In the genomic region with DNA sequence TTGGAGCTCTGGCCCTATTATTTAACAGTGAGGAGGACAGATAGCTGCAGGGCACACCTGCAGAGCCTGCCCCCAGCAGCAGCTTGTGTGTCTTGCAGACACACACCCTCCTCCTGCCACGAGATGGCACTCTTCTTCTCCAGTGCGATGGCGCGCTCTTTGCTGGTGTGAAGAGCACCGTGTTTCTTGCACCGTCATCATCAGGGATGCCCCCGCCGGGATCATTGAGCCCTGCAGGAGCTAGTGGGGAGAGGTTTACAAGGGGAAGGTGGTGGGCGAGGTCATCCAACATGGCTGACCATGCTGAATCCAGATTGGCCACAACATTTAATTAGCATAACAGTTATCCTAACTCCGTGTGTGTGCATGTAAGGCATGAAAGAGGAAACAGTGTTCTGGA, we compare ENCODE assay signal across 8 cellular contexts.
DNase-seq lines count a peak whose midpoint lies in the region; ATAC-seq, FAIRE-seq and TF ChIP-seq lines count a peak whose summit lies in the region.

No MANE protein-coding gene starts in this region.

- no peaks in the 10 kb centered on the region for H3K9me3 Mint-ChIP-seq in activated T-helper 2 cell treated with anti-CD3 and anti-CD28 coated beads, Interferon-gamma antibody, Interleukin-2, Interleukin-4, amounts not matched to agents 10 μg/mL and 5 μg/mL and 100 μg/mL, durations not matched to agents 14 hours and 24 hours and 36 hours
- H3K9me3 Mint-ChIP-seq in type B pancreatic cell: no peaks in the 10 kb centered on the region

- peaks cover 3% of the 10 kb centered on the region for H3K4me1 Mint-ChIP-seq in activated T-helper 2 cell treated with anti-CD3 and anti-CD28 coated beads, Interferon-gamma antibody, Interleukin-2, Interleukin-4, amounts not matched to agents 10 μg/mL and 5 μg/mL and 100 μg/mL, durations not matched to agents 14 hours and 24 hours and 36 hours (ENCODE audit: low read depth)
- H3K4me1 Mint-ChIP-seq in type B pancreatic cell (ENCODE audit: unreplicated experiment): peaks cover 6% of the 10 kb centered on the region

- H3K4me3 ChIP-seq in H7 (ENCODE audit: insufficient read depth, low read depth, low read length) (no peak overlapping the region), pancreas (no peak overlapping the region)

- no peaks in the 10 kb centered on the region for H3K36me3 Mint-ChIP-seq in activated T-helper 2 cell treated with anti-CD3 and anti-CD28 coated beads, Interferon-gamma antibody, Interleukin-2, Interleukin-4, amounts not matched to agents 10 μg/mL and 5 μg/mL and 100 μg/mL, durations not matched to agents 14 hours and 24 hours and 36 hours (ENCODE audit: low read depth)
- H3K36me3 Mint-ChIP-seq in type B pancreatic cell: no peaks in the 10 kb centered on the region

- H3K9me3 ChIP-seq in pancreas: no peaks in the 10 kb centered on the region

- FAIRE-seq in frontal cortex (lab: Jason Lieb, UNC): no peak
- FAIRE-seq in pancreas (lab: Jason Lieb, UNC): no peak

- ATAC-seq in pancreas: peak; percentile 97 to 99 (median 98)

- no peak overlapping the region for H3K27ac Mint-ChIP-seq in activated T-helper 2 cell treated with anti-CD3 and anti-CD28 coated beads, Interferon-gamma antibody, Interleukin-2, Interleukin-4, amounts not matched to agents 10 μg/mL and 5 μg/mL and 100 μg/mL, durations not matched to agents 14 hours and 24 hours and 36 hours
- peak overlapping the region; percentile 49 for H3K27ac Mint-ChIP-seq in type B pancreatic cell

- intact Hi-C loops in activated T-helper 2 cell treated with anti-CD3 and anti-CD28 coated beads, Interferon-gamma antibody, Interleukin-2, Interleukin-4, amounts not matched to agents 10 μg/mL and 5 μg/mL and 100 μg/mL, durations not matched to agents 14 hours and 24 hours and 36 hours (cut with micrococcal nuclease): loop anchor here (2.0 to 10.0 kb wide), 2 partner anchors 139 to 363 kb away; no protein-coding TSS in a partner anchor
- intact Hi-C loops in pancreas (cut with DNase I): loop anchor here in 1 of 3 donors (10.0 kb wide), 1 partner anchor 119 kb away; no protein-coding TSS in a partner anchor

- no peaks in the 10 kb centered on the region for H3K4me1 ChIP-seq in pancreas

- H3K4me3 Mint-ChIP-seq in activated T-helper 2 cell treated with anti-CD3 and anti-CD28 coated beads, Interferon-gamma antibody, Interleukin-2, Interleukin-4, amounts not matched to agents 10 μg/mL and 5 μg/mL and 100 μg/mL, durations not matched to agents 14 hours and 24 hours and 36 hours (ENCODE audit: low read depth): no peak overlapping the region
- H3K4me3 Mint-ChIP-seq in type B pancreatic cell: peak overlapping the region; percentile 26

- TF ChIP-seq CTCF in LNCAP (IDR thresholded peaks at IDR 0.05) (peak; percentile 87), pancreas (IDR thresholded peaks at IDR 0.05) (peak; percentile 64 to 89 (median 78)), type B pancreatic cell (conservative IDR thresholded peaks at IDR 0.05) (peak; percentile 86)

- no peak overlapping the region for H3K27ac ChIP-seq in pancreas

- peaks cover 15% of the 10 kb centered on the region for H3K27me3 Mint-ChIP-seq in activated T-helper 2 cell treated with anti-CD3 and anti-CD28 coated beads, Interferon-gamma antibody, Interleukin-2, Interleukin-4, amounts not matched to agents 10 μg/mL and 5 μg/mL and 100 μg/mL, durations not matched to agents 14 hours and 24 hours and 36 hours (ENCODE audit: low read depth)
- H3K27me3 Mint-ChIP-seq in type B pancreatic cell: no peaks in the 10 kb centered on the region

- H3K36me3 ChIP-seq in H7 (replicated peaks; ENCODE audit: control insufficient read depth, insufficient read depth, low read length) (peaks cover 3% of the 10 kb centered on the region), pancreas (no peaks in the 10 kb centered on the region)

- 5% methylated on average over 10 of the region's 10 CpGs for WGBS in pancreas, 2 donors

- H3K27me3 ChIP-seq in H7 (ENCODE audit: control insufficient read depth, insufficient read depth, low read length): no peaks in the 10 kb centered on the region
- no peaks in the 10 kb centered on the region for H3K27me3 ChIP-seq in pancreas

- DNase-seq in GM03348 (ENCODE audit: low spot score): peak; percentile 89
- DNase-seq in H7: peak; percentile 96
- peak; percentile 85 for DNase-seq in RPMI8226
- peak; percentile 50 for DNase-seq in activated T-helper 2 cell treated with anti-CD3 and anti-CD28 coated beads, Interferon-gamma antibody, Interleukin-2, Interleukin-4, amounts not matched to agents 10 μg/mL and 5 μg/mL and 100 μg/mL, durations not matched to agents 14 hours and 24 hours and 36 hours (ENCODE audit: low spot score)
- peak; percentile 80 to 90 for DNase-seq in frontal cortex (ENCODE audit: low spot score in 2 of 2)
- DNase-seq in pancreas: peak; percentile 73 to 91 (median 80)
- peak; percentile 78 for DNase-seq in type B pancreatic cell (ENCODE audit: extremely low spot score, unreplicated experiment)
